In genomic region chr20:6112965-6113364, GRCh38 we compare ENCODE assay signal across 12 cellular contexts. TPM values are rescaled to one million over a fixed set of nuclear protein-coding genes. Genes with fewer than 3 reads are reported as not detected.
"Had no signal": no experiment of that assay in that cellular context is flagged by ENCODE, and none has a peak within 500 bp of the region (broad histone marks: within the 10 kb centered on the region; RNA-seq: fewer than 3 reads in every experiment).

No MANE protein-coding gene starts in this region.

RNA-seq across cellular contexts. Expression of gene FERMT1, which starts 9.9 kb away (rescaled TPM):
- total RNA-seq: activated B cell treated with CpG ODN at 0.5 μM for 24 hours; activated CD4-positive, alpha-beta memory T cell treated with anti-CD3 and anti-CD28 coated beads, Interleukin-2, amount 10 ng/mL, durations not matched to agents 7 days and 5 days; activated CD4-positive, alpha-beta T cell treated with anti-CD3 and anti-CD28 coated beads, Interleukin-2, amount 10 ng/mL, durations not matched to agents 7 days and 5 days; activated CD8-positive, alpha-beta T cell treated with anti-CD3 and anti-CD28 coated beads, Interleukin-2, amount 10 ng/mL, durations not matched to agents 7 days and 5 days had no signal

RNA-seq across cellular contexts. Expression of gene LRRN4, which starts 59.1 kb away (rescaled TPM):
- total RNA-seq: activated B cell treated with CpG ODN at 0.5 μM for 24 hours; activated CD4-positive, alpha-beta memory T cell treated with anti-CD3 and anti-CD28 coated beads for 36 hours; activated CD4-positive, alpha-beta memory T cell treated with anti-CD3 and anti-CD28 coated beads, Interleukin-2, amount 10 ng/mL, durations not matched to agents 7 days and 5 days; activated CD4-positive, alpha-beta T cell treated with anti-CD3 and anti-CD28 coated beads, Interleukin-2, amount 10 ng/mL, durations not matched to agents 24 days and 14 days; activated CD4-positive, alpha-beta T cell treated with anti-CD3 and anti-CD28 coated beads, Interleukin-2, amount 10 ng/mL, durations not matched to agents 7 days and 5 days; activated CD8-positive, alpha-beta memory T cell treated with anti-CD3 and anti-CD28 coated beads for 36 hours; activated CD8-positive, alpha-beta memory T cell treated with anti-CD3 and anti-CD28 coated beads, Interleukin-2, amount 10 ng/mL, durations not matched to agents 7 days and 5 days; activated CD8-positive, alpha-beta T cell treated with anti-CD3 and anti-CD28 coated beads for 36 hours; activated CD8-positive, alpha-beta T cell treated with anti-CD3 and anti-CD28 coated beads, Interleukin-2, amount 10 ng/mL, durations not matched to agents 7 days and 5 days; T-helper 1 cell treated with Interleukin-12 subunit alpha and Interleukin-12 subunit beta and Interleukin-4 antibody, amounts not matched to agents 30 ng/mL and 1 ng/mL, for 36 hours; T-helper 17 cell; T-helper 2 cell treated with Interferon-gamma antibody and Interleukin-4, amounts not matched to agents 100 ng/mL and 5 ng/mL, for 36 hours had no signal
